ENCODE assay signal across 22 cellular contexts in genomic region chr2:19543271-19544019, GRCh38.
DNase-seq lines count a peak whose midpoint lies in the region; ATAC-seq, FAIRE-seq and TF ChIP-seq lines count a peak whose summit lies in the region.
"Had no signal": no experiment of that assay in that cellular context is flagged by ENCODE, and none has a peak within 500 bp of the region (broad histone marks: within the 10 kb centered on the region; RNA-seq: fewer than 3 reads in every experiment).

No MANE protein-coding gene starts in this region.

- H3K36me3 ChIP-seq in MG63 (no peaks in the 10 kb centered on the region), kidney (ENCODE audit: control insufficient read depth in 1 of 2, insufficient read depth in 2 of 2, low read length in 2 of 2) (no peaks in the 10 kb centered on the region)
- H3K36me3 ChIP-seq: esophagus squamous epithelium, sigmoid colon, vagina had no signal

- TF ChIP-seq CTCF in A549 (IDR thresholded peaks at IDR 0.05) (no peak), epithelial cell of esophagus (IDR thresholded peaks at IDR 0.05; ENCODE audit: insufficient read depth, low read depth, low read length, missing control alignments) (no peak), kidney (IDR thresholded peaks at IDR 0.05; ENCODE audit: borderline replicate concordance, extremely low read depth, insufficient read depth) (no peak), H9 (conservative IDR thresholded peaks at IDR 0.05) (no peak)

- FAIRE-seq in A549 (lab: Jason Lieb, UNC) = no peak
- no peak for FAIRE-seq in kidney (lab: Jason Lieb, UNC)
- FAIRE-seq: G401.6 had no signal

- H2BK120ac ChIP-seq in H9 (ENCODE audit: low read depth, low read length, poor library complexity, severe bottlenecking) = no peak overlapping the region

- DNase-seq in A549 (ENCODE audit: low read depth in 1 of 2, low spot score in 1 of 2) (no peak), MG63 (peak; percentile 23), epithelial cell of esophagus (ENCODE audit: low read depth) (peak; percentile 82), iris pigment epithelial cell (ENCODE audit: low read depth) (peak; percentile 52), Ammon's horn (ENCODE audit: low spot score) (no peak), kidney (no peak), H9 (no peak), islet precursor cell (no peak)
- DNase-seq: activated CD4-positive, alpha-beta memory T cell treated with anti-CD3 and anti-CD28 coated beads, Interleukin-2, amount 10 ng/mL, durations not matched to agents 7 days and 5 days; activated gamma-delta T cell treated with Interleukin-2 at 50 U/mL for 16 hours; effector CD4-positive, alpha-beta T cell; esophagus squamous epithelium; hippocampal formation; NCI-H1694 treated with DMSO at 0.1 percent for 48 hours; NCI-H345; nucleus accumbens; sigmoid colon had no signal

- no peak overlapping the region for H3K4ac ChIP-seq in H9 (ENCODE audit: low read depth, low read length)

- intact Hi-C loops in kidney (cut with DNase I) = no loop called here

- ATAC-seq in A549 = no peak
- ATAC-seq: GM23338, WTC11 had no signal

- H3K27ac ChIP-seq in A549 (peak overlapping the region; percentile 82), kidney (ENCODE audit: low read depth in 2 of 2, low read length in 2 of 2) (no peak overlapping the region), H9 (ENCODE audit: insufficient read length, low read depth, low read length) (no peak overlapping the region)
- H3K27ac ChIP-seq: esophagus squamous epithelium, sigmoid colon, SK-N-MC, vagina had no signal

- no peaks in the 10 kb centered on the region for H3K79me2 ChIP-seq in H9 (ENCODE audit: insufficient read depth, low read length)

- H3K23ac ChIP-seq in H9 (ENCODE audit: insufficient read length, low read depth, low read length) = no peak overlapping the region

- no peak overlapping the region for H3K9ac ChIP-seq in kidney (ENCODE audit: low read length in 2 of 2)
- no peak overlapping the region for H3K9ac ChIP-seq in H9 (ENCODE audit: extremely low read depth, insufficient read length, low read length)

- no peak overlapping the region for H3K14ac ChIP-seq in H9 (ENCODE audit: insufficient read depth, low read length)

- no peak overlapping the region for H3T11ph ChIP-seq in H9 (ENCODE audit: low read length)

- no peak overlapping the region for H3K56ac ChIP-seq in H9 (ENCODE audit: insufficient read length, low read depth, low read length)

- no peak overlapping the region for H2AK5ac ChIP-seq in H9 (ENCODE audit: insufficient read length, low read length)

- no peaks in the 10 kb centered on the region for H3K79me1 ChIP-seq in H9 (ENCODE audit: insufficient read depth, low read depth, low read length, poor library complexity, severe bottlenecking)

- no peak overlapping the region for H2BK12ac ChIP-seq in H9 (ENCODE audit: insufficient read length, low read depth, low read length)

- no peak overlapping the region for H4K8ac ChIP-seq in H9 (replicated peaks; ENCODE audit: insufficient read length, low read depth, low read length)

- WGBS in A549 (ENCODE audit: missing lambda C conversion rate) = 86% methylated on average over 4 of the region's 4 CpGs
- no CpG with 5 or more reads among the region's 4 CpGs for WGBS in H9 (ENCODE audit: extremely low coverage, insufficient read length, low lambda C conversion rate)

- 0 out of 4 replicates have a peak, but pooled peaks cover 0 to 3% of the 10 kb centered on the region in 2 experiments for H3K4me1 Mint-ChIP-seq in H9
- H3K4me1 Mint-ChIP-seq: activated CD4-positive, alpha-beta memory T cell treated with anti-CD3 and anti-CD28 coated beads, Interleukin-2, amount 10 ng/mL, durations not matched to agents 7 days and 5 days; WTC11 had no signal

- H3K4me3 ChIP-seq in A549 (no peak overlapping the region), MG63 (no peak overlapping the region), epithelial cell of esophagus (ENCODE audit: low read length) (no peak overlapping the region), kidney (ENCODE audit: low read length in 2 of 2) (no peak overlapping the region)
- H3K4me3 ChIP-seq: esophagus squamous epithelium, GM23338, sigmoid colon, SK-N-MC, vagina had no signal

- POLR2A ChIA-PET in A549 (lab: Yijun Ruan, JAX) = no interaction called here

- H2BK20ac ChIP-seq in H9 (ENCODE audit: low read depth, low read length, poor library complexity, severe bottlenecking) = no peak overlapping the region

- no peaks in the 10 kb centered on the region; a peak in 1 of 7 replicates for H3K36me3 Mint-ChIP-seq in H9 (ENCODE audit: insufficient read depth in 1 of 3, low read depth in 3 of 3)
- H3K36me3 Mint-ChIP-seq: WTC11 had no signal

- H3K27me3 Mint-ChIP-seq in H9 (ENCODE audit: low read depth) = no peaks in the 10 kb centered on the region; the same call in 1 of the 2 replicates
- H3K27me3 Mint-ChIP-seq: activated CD4-positive, alpha-beta memory T cell treated with anti-CD3 and anti-CD28 coated beads, Interleukin-2, amount 10 ng/mL, durations not matched to agents 7 days and 5 days had no signal

- H4K91ac ChIP-seq in H9 (ENCODE audit: insufficient read length, low read depth, low read length) = no peak overlapping the region

- no peak overlapping the region for H4K5ac ChIP-seq in H9 (ENCODE audit: insufficient read length, low read depth, low read length)

- no peak overlapping the region for H3K4me3 Mint-ChIP-seq in H9
- H3K4me3 Mint-ChIP-seq: activated CD4-positive, alpha-beta memory T cell treated with anti-CD3 and anti-CD28 coated beads, Interleukin-2, amount 10 ng/mL, durations not matched to agents 7 days and 5 days; GM23338; WTC11 had no signal

- peaks cover 56% of the 10 kb centered on the region for H3K4me1 ChIP-seq in A549
- H3K4me1 ChIP-seq in kidney (ENCODE audit: control insufficient read depth in 1 of 2, insufficient read depth in 1 of 2, low read depth in 1 of 2, low read length in 2 of 2) = no peaks in the 10 kb centered on the region
- H3K4me1 ChIP-seq in H9 (ENCODE audit: insufficient read depth, low read length) = no peaks in the 10 kb centered on the region

- H3K9me3 Mint-ChIP-seq in H9 = no peaks in the 10 kb centered on the region
- H3K9me3 Mint-ChIP-seq: activated CD4-positive, alpha-beta memory T cell treated with anti-CD3 and anti-CD28 coated beads, Interleukin-2, amount 10 ng/mL, durations not matched to agents 7 days and 5 days; GM23338; WTC11 had no signal

- no peaks in the 10 kb centered on the region for H3K23me2 ChIP-seq in H9 (ENCODE audit: insufficient read length, low read depth, low read length, poor library complexity, severe bottlenecking)

- TF ChIP-seq POLR2A in A549 (IDR thresholded peaks at IDR 0.05; ENCODE audit: low read length) = no peak

- CTCF ChIA-PET in A549 (lab: Yijun Ruan, JAX) = interaction anchor here (1.1 to 1.6 kb wide), 3 partner anchors 14 to 320 kb away, joined by 3 to 5 read pairs (median 3); no protein-coding TSS in a partner anchor

- H3K9me3 ChIP-seq in A549 (no peaks in the 10 kb centered on the region), MG63 (no peaks in the 10 kb centered on the region), kidney (ENCODE audit: control insufficient read depth in 1 of 2, low read length in 2 of 2) (no peaks in the 10 kb centered on the region), H9 (ENCODE audit: control insufficient read depth, low read depth, low read length) (no peaks in the 10 kb centered on the region)
- H3K9me3 ChIP-seq: esophagus squamous epithelium, sigmoid colon, vagina had no signal

- no peaks in the 10 kb centered on the region for H3K27me3 ChIP-seq in MG63
- H3K27me3 ChIP-seq in H9 (ENCODE audit: insufficient read depth, low read length) = no peaks in the 10 kb centered on the region
- H3K27me3 ChIP-seq: esophagus squamous epithelium, sigmoid colon, vagina had no signal

- TF ChIP-seq RAD21 in A549 (conservative IDR thresholded peaks at IDR 0.05 in 1 of 2, IDR thresholded peaks at IDR 0.05 in 1 of 2) = no peak

- H3K4me2 ChIP-seq in A549 (peak overlapping the region; percentile 2; the same call in 1 of the 3 replicates), H9 (ENCODE audit: insufficient read depth, insufficient read length, low read length) (no peak overlapping the region)
- H3K4me2 ChIP-seq: GM23338 had no signal

- H3K27ac Mint-ChIP-seq in H9 = no peak overlapping the region
- H3K27ac Mint-ChIP-seq: activated CD4-positive, alpha-beta memory T cell treated with anti-CD3 and anti-CD28 coated beads, Interleukin-2, amount 10 ng/mL, durations not matched to agents 7 days and 5 days; WTC11 had no signal

- no peak overlapping the region for H2BK5ac ChIP-seq in H9 (ENCODE audit: insufficient read length, low read length)

- H2AFZ ChIP-seq in H9 (ENCODE audit: low read length) = no peak overlapping the region
- H2AFZ ChIP-seq: GM23338 had no signal

- no peak overlapping the region for H3K18ac ChIP-seq in H9 (ENCODE audit: insufficient read length, low read depth, low read length)

- H2BK15ac ChIP-seq in H9 (ENCODE audit: low read depth, low read length) = no peak overlapping the region

- no peak for TF ChIP-seq EP300 in A549 (IDR thresholded peaks at IDR 0.05)

- H4K20me1 ChIP-seq in H9 (ENCODE audit: control insufficient read depth, insufficient read depth, insufficient read length) = no peaks in the 10 kb centered on the region

TF ChIP-seq in A549, 52 proteins besides CTCF, POLR2A, EP300 and RAD21:
- TF ChIP-seq CEBPB (IDR thresholded peaks at IDR 0.05) (peak; percentile 75 to 82; a peak in 3 of 4 replicates), E2F6 (IDR thresholded peaks at IDR 0.05; ENCODE audit: borderline replicate concordance, low read depth) (no peak)

Comparison
In these comparisons a context has a peak if more than half of its experiments do, and no peak if none do; other contexts are left out.
1. DNase-seq: peak in MG63 (single experiment), epithelial cell of esophagus (single experiment) and iris pigment epithelial cell (single experiment); none in A549 (0 of 2), Ammon's horn (single experiment), kidney (single experiment), H9 (single experiment) and islet precursor cell (single experiment).
2. H3K27ac ChIP-seq: peak in A549 (2 of 2); none in kidney (0 of 2) and H9 (single experiment).